1 cellular context compared by ENCODE assay signal in the genomic region with DNA sequence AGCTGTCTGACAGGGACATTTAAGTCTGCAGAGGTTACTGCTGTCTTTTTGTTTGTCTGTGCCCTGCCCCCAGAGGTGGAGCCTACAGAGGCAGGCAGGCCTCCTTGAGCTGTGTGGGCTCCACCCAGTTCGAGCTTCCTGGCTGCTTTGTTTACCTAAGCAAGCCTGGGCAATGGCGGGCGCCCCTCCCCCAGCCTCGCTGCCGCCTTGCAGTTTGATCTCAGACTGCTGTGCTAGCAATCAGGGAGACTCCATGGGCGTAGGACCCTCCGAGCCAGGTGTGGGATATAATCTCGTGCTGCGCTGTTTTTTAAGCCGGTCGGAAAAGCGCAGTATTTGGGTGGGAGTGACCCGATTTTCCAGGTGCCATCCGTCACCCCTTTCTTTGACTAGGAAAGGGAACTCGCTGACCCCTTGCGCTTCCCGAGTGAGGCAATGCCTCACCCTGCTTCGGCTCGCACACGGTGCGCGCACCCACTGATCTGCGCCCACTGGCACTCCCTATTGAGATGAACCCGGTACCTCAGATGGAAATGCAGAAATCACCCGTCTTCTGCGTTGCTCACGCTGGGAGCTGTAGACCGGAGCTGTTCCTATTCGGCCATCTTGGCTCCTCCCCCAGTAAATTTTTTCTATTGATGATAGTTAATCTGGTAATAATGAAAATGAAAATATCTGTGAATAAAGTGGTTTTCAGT.
A peak's percentile ranks its signal among the peaks of the same experiment; 100 is the strongest.
TF ChIP-seq lines count a peak whose summit lies in the region.

No MANE protein-coding gene starts in this region.

TF ChIP-seq in K562, 482 proteins besides CTCF, POLR2A, EP300 and RAD21 (continued from another document):
- TF ChIP-seq FOXA3 (CRISPR knock-in tag; conservative IDR thresholded peaks at IDR 0.05 in 1 of 2, IDR thresholded peaks at IDR 0.05 in 1 of 2) (peak; percentile 92 to 98), MTA3 (IDR thresholded peaks at IDR 0.05; ENCODE audit: borderline replicate concordance) (peak; percentile 43; the same call in 1 of the 2 replicates), NRF1 (conservative IDR thresholded peaks at IDR 0.05 in 1 of 2, IDR thresholded peaks at IDR 0.05 in 1 of 2) (peak in 1 of 2 experiments; percentile 20; a peak in 1 of 4 replicates), FOXK2 (conservative IDR thresholded peaks at IDR 0.05 in 1 of 2, IDR thresholded peaks at IDR 0.05 in 1 of 2; ENCODE audit: low read depth in 2 of 2) (peak; percentile 59 to 84), PHF20 (IDR thresholded peaks at IDR 0.05; ENCODE audit: partially characterized antibody) (peak; percentile 57), CTBP1 (IDR thresholded peaks at IDR 0.05; ENCODE audit: borderline replicate concordance) (peak; percentile 28; the same call in 1 of the 2 replicates), TAF7 (tag; IDR thresholded peaks at IDR 0.05) (peak; percentile 67; the same call in 1 of the 2 replicates), SMAD4 (CRISPR knock-in tag; conservative IDR thresholded peaks at IDR 0.05) (0 out of 2 replicates have a peak, but pooled peaks have one; percentile 21), POLR2H (tag; IDR thresholded peaks at IDR 0.05; ENCODE audit: low read depth) (0 out of 2 replicates have a peak, but pooled peaks have one; percentile 27), CXXC5 (CRISPR knock-in tag; IDR thresholded peaks at IDR 0.05) (0 out of 2 replicates have a peak, but pooled peaks have one; percentile 13), EP400 (IDR thresholded peaks at IDR 0.05) (peak; percentile 47; the same call in 1 of the 2 replicates), YY1 (IDR thresholded peaks at IDR 0.05; ENCODE audit: borderline replicate concordance in 1 of 3, control insufficient read depth in 1 of 3, extremely low read depth in 1 of 3, insufficient read depth in 3 of 3, insufficient read length in 1 of 3, insufficient replicate concordance in 2 of 3, low read depth in 1 of 3, low read length in 2 of 3) (peak in 1 of 3 experiments; percentile 20), TAF9B (IDR thresholded peaks at IDR 0.05; ENCODE audit: partially characterized antibody) (peak; percentile 60), ZBTB17 (CRISPR knock-in tag; IDR thresholded peaks at IDR 0.05) (peak; percentile 39; the same call in 1 of the 2 replicates), ATF7 (IDR thresholded peaks at IDR 0.05) (0 out of 2 replicates have a peak, but pooled peaks have one; percentile 31), SUPT5H (IDR thresholded peaks at IDR 0.05) (peak; percentile 53; the same call in 1 of the 2 replicates), MAZ (CRISPR knock-in tag; conservative IDR thresholded peaks at IDR 0.05 in 1 of 2, IDR thresholded peaks at IDR 0.05 in 1 of 2) (0 out of 4 replicates have a peak, but pooled peaks of 1 of the 2 experiments have one; percentile 21), RB1 (IDR thresholded peaks at IDR 0.05; ENCODE audit: low read depth) (0 out of 2 replicates have a peak, but pooled peaks have one; percentile 44), MNT (conservative IDR thresholded peaks at IDR 0.05) (0 out of 4 replicates have a peak, but pooled peaks of 1 of the 2 experiments have one; percentile 12), NFRKB (IDR thresholded peaks at IDR 0.05; ENCODE audit: low read depth) (peak; percentile 78; the same call in 1 of the 2 replicates), RBFOX2 (IDR thresholded peaks at IDR 0.05; ENCODE audit: low read depth, low read length) (0 out of 2 replicates have a peak, but pooled peaks have one; percentile 31)
TF ChIP-seq in K562: peak in this region for 23; not testable (repeated sequence) for 459.
